In the genomic region with DNA sequence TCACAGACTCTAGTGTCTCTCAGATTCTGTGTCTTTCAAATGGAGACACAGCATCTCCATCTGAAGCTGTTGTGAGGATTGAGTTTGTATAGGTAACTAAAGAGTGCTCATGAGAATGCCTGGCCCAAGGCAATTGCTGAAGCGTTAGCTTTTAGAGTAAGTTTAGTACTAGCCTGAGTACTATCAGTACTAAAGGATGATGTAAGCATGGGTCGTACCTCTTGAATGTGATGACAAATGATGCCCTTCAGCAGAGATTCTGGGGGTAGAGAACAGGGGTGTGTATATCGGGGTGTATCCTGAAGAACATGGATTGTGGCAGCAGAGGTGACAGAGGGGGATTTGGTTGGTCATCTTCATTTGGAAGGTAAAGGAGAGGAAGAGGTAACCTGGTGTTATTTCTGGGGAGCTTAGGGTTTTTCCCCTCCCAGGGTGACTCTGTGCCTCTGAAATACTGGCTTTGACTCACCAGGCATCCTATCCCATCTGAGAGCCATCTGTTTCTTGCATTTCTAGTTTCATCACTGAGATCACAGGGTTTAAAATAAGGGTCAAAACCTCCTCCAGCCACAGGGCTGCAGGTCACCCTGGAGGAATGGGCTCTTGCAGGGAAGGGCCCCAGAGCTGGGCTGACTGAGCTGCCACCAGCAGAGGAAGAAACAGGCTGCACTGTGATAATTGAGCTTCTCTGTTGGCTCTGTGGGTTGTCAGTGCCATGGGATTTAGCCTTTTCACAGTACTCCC, we compare ENCODE assay signal across 10 cellular contexts.
DNase-seq lines count a peak whose midpoint lies in the region; ATAC-seq and TF ChIP-seq lines count a peak whose summit lies in the region.
"Had no signal": no experiment of that assay in that cellular context is flagged by ENCODE, and none has a peak within 500 bp of the region (broad histone marks: within the 10 kb centered on the region; RNA-seq: fewer than 3 reads in every experiment).

No MANE protein-coding gene starts in this region.

- peaks cover 0 to 6% (median 0%) of the 10 kb centered on the region in 7 donors for H3K27me3 ChIP-seq in heart right ventricle

- 62 to 63% methylated on average over 3 of the region's 3 CpGs for WGBS in heart right ventricle, 2 donors

- H3K4me3 ChIP-seq in heart right ventricle = no peak overlapping the region

- peaks cover 0 to 42% (median 8%) of the 10 kb centered on the region in 9 donors for H3K4me1 ChIP-seq in heart right ventricle

- DNase-seq in sciatic nerve (ENCODE audit: low spot score) = no peak
- DNase-seq in activated CD8-positive, alpha-beta memory T cell treated with anti-CD3 and anti-CD28 coated beads, Interleukin-2, amount 50 U/mL, for 4 hours = no peak
- no peak for DNase-seq in dedifferentiated amniotic fluid mesenchymal stem cell (ENCODE audit: extremely low spot score)
- DNase-seq in heart right ventricle = no peak
- DNase-seq: activated CD4-positive, alpha-beta memory T cell treated with anti-CD3 and anti-CD28 coated beads, Interleukin-2, amount 10 ng/mL, durations not matched to agents 7 days and 5 days; cerebellar nuclear complex had no signal

- no peaks in the 10 kb centered on the region for H3K36me3 ChIP-seq in heart right ventricle

- intact Hi-C loops in sciatic nerve (cut with DNase I) = no loop called here
- intact Hi-C loops in heart right ventricle (cut with DNase I) = loop anchor here in 1 of 10 donors (2.0 kb wide), 1 partner anchor 105 kb away; no protein-coding TSS in a partner anchor

- H3K27ac ChIP-seq in heart right ventricle = no peak overlapping the region

- no peaks in the 10 kb centered on the region for H3K9me3 ChIP-seq in heart right ventricle

- ATAC-seq in GM18520 (IDR thresholded peaks at IDR 0.05; ENCODE audit: unreplicated experiment) = peak; percentile 72
- peak; percentile 65 for ATAC-seq in GM21786 (IDR thresholded peaks at IDR 0.05; ENCODE audit: unreplicated experiment)
- peak; percentile 75 for ATAC-seq in HG03565 (IDR thresholded peaks at IDR 0.05; ENCODE audit: unreplicated experiment)
- peak; percentile 81 for ATAC-seq in sciatic nerve
- no peak for ATAC-seq in heart right ventricle
- ATAC-seq: Panc1 had no signal

- TF ChIP-seq CTCF in heart right ventricle (IDR thresholded peaks at IDR 0.05) = no peak

Comparison
In these comparisons a context has a peak if more than half of its experiments do, and no peak if none do; other contexts are left out.
1. ATAC-seq: peak in GM18520 (single experiment), GM21786 (single experiment), HG03565 (single experiment) and sciatic nerve (single experiment); none in heart right ventricle (0 of 8).